In the genomic region with DNA sequence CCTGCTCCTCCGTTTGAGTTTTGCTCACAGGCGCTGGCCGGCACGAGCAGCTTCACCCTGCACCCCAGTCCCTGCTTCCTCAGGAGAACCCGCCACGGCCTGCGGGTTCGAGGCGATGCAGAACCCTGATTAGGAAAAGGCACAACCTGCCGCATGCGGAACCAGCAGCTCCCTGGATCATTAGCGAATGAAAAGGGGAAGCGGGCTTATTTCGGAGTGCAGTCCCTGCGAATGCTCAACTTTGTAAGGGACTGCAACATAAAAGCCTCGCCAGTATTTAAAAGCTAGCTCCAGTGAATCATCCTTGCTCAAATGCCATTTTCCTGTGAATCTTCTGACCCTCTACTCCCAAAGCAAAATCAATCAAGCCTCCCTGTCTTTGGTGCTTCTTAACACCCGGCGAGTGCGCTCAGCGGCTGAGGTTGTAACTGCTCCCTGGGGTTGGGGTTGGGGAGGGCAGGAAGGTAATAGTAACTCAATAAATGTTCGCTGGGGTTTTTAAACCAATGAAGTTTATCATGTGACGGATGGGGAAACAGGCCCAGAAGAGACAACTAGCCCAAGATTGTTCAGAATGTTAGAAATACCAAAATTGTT, we compare ENCODE assay signal across 8 cellular contexts. TPM values are rescaled to one million over a fixed set of nuclear protein-coding genes. Genes with fewer than 3 reads are reported as not detected.
A peak's percentile ranks its signal among the peaks of the same experiment; 100 is the strongest.
DNase-seq lines count a peak whose midpoint lies in the region; FAIRE-seq and TF ChIP-seq lines count a peak whose summit lies in the region.

No MANE protein-coding gene starts in this region.

- FAIRE-seq in kidney (lab: Jason Lieb, UNC), result no peak

- peak overlapping the region; percentile 73 to 75 for H3K27ac ChIP-seq in kidney (ENCODE audit: low read depth in 2 of 2, low read length in 2 of 2)

- peak; percentile 55 for TF ChIP-seq CTCF in GM12872 (IDR thresholded peaks at IDR 0.05; ENCODE audit: insufficient read depth, low read depth, low read length)
- TF ChIP-seq CTCF in astrocyte of the spinal cord (IDR thresholded peaks at IDR 0.05; ENCODE audit: low read depth, low read length), result no peak
- TF ChIP-seq CTCF in kidney (IDR thresholded peaks at IDR 0.05; ENCODE audit: borderline replicate concordance, extremely low read depth, insufficient read depth), result no peak

- peak overlapping the region; percentile 78 for H3K4me3 ChIP-seq in H7 (ENCODE audit: insufficient read depth, low read depth, low read length)
- H3K4me3 ChIP-seq in NT2/D1 (ENCODE audit: insufficient read length, low read depth), result peak overlapping the region; percentile 87
- H3K4me3 ChIP-seq in astrocyte of the spinal cord (ENCODE audit: low read depth, low read length), result peak overlapping the region; percentile 79
- peak overlapping the region; percentile 79 to 95 for H3K4me3 ChIP-seq in kidney (ENCODE audit: low read length in 2 of 2)

- no peaks in the 10 kb centered on the region for H3K27me3 ChIP-seq in H7 (ENCODE audit: control insufficient read depth, insufficient read depth, low read length)
- H3K27me3 ChIP-seq in NT2/D1 (ENCODE audit: insufficient read depth, insufficient read length), result no peaks in the 10 kb centered on the region

- in situ Hi-C loops in astrocyte of the spinal cord (cut with HindIII; ENCODE audit: low sequenced_read_pairs), result no loop called here

- H3K9me3 ChIP-seq in NT2/D1 (ENCODE audit: insufficient read depth, low read length) (peaks cover 16% of the 10 kb centered on the region; the same call in 1 of the 2 replicates), kidney (ENCODE audit: control insufficient read depth in 1 of 2, low read length in 2 of 2) (no peaks in the 10 kb centered on the region)

- peak; percentile 56 for DNase-seq in H7
- DNase-seq in NT2/D1 (ENCODE audit: low read depth, low spot score), result no peak
- no peak for DNase-seq in astrocyte of the spinal cord (ENCODE audit: low read depth, low spot score)
- no peak for DNase-seq in kidney
- DNase-seq in stimulated activated CD4-positive, alpha-beta T cell treated with anti-CD3 and anti-CD28 coated beads, TNF-alpha, amount 100 ng/mL, for 48 hours (ENCODE audit: low read depth in 3 of 3), result peak in 2 of 3 donors; percentile 19 to 22
- DNase-seq in UCSD-AML1 (lab: John Stamatoyannopoulos, UW; ENCODE audit: unreplicated experiment), result no peak
- no peak for DNase-seq in activated gamma-delta T cell treated with Interleukin-2 at 50 U/mL for 16 hours

- intact Hi-C loops in kidney (cut with DNase I), result no loop called here

- no peaks in the 10 kb centered on the region; the same call in 1 of the 2 replicates for H3K36me3 ChIP-seq in H7 (replicated peaks; ENCODE audit: control insufficient read depth, insufficient read depth, low read length)
- H3K36me3 ChIP-seq in NT2/D1 (ENCODE audit: insufficient read depth, insufficient read length, low read length), result peaks cover 18% of the 10 kb centered on the region
- no peaks in the 10 kb centered on the region for H3K36me3 ChIP-seq in kidney (ENCODE audit: control insufficient read depth in 1 of 2, insufficient read depth in 2 of 2, low read length in 2 of 2)

- no peaks in the 10 kb centered on the region for H3K4me1 ChIP-seq in NT2/D1 (ENCODE audit: insufficient read depth, insufficient read length)
- H3K4me1 ChIP-seq in kidney (ENCODE audit: control insufficient read depth in 1 of 2, insufficient read depth in 1 of 2, low read depth in 1 of 2, low read length in 2 of 2), result peaks cover 0 to 6% of the 10 kb centered on the region in 2 donors

- peak overlapping the region; percentile 96 for H3K9ac ChIP-seq in NT2/D1 (ENCODE audit: insufficient read length, low read depth)
- H3K9ac ChIP-seq in kidney (ENCODE audit: low read length in 2 of 2), result peak overlapping the region; percentile 50 to 69

RNA-seq across cellular contexts. Expression of gene AKAP10, which starts 0.7 kb away (rescaled TPM):
- total RNA-seq in H7 (2014; rRNA removed; shearing (Covaris generic)), result 12.8 and 18.7 TPM in 2 replicates
- total RNA-seq in kidney, result 43.7 TPM
- polyA plus RNA-seq in kidney (ENCODE audit: insufficient read depth, low read depth, low replicate concordance), result 8.3 TPM

RNA-seq across cellular contexts. Expression of gene SPECC1, which starts 30.9 kb away (rescaled TPM):
- total RNA-seq in H7 (2014; rRNA removed; shearing (Covaris generic)), result 54.1 and 101 TPM in 2 replicates
- total RNA-seq in kidney, result 29.1 TPM
- polyA plus RNA-seq in kidney (ENCODE audit: insufficient read depth, low read depth, low replicate concordance), result 7.6 TPM

Comparison
In these comparisons a context has a peak if more than half of its experiments do, and no peak if none do; other contexts are left out.
1. DNase-seq: peak in H7 (single experiment) and stimulated activated CD4-positive, alpha-beta T cell treated with anti-CD3 and anti-CD28 coated beads, TNF-alpha, amount 100 ng/mL, for 48 hours (2 of 3); none in NT2/D1 (single experiment), astrocyte of the spinal cord (single experiment), kidney (single experiment), UCSD-AML1 (single experiment) and activated gamma-delta T cell treated with Interleukin-2 at 50 U/mL for 16 hours (single experiment).
2. Peak in every context shown above with its lines, with median percentiles within 50 percentile points of each other: H3K4me3 ChIP-seq.